27 cellular contexts compared by ENCODE assay signal in the genomic region with DNA sequence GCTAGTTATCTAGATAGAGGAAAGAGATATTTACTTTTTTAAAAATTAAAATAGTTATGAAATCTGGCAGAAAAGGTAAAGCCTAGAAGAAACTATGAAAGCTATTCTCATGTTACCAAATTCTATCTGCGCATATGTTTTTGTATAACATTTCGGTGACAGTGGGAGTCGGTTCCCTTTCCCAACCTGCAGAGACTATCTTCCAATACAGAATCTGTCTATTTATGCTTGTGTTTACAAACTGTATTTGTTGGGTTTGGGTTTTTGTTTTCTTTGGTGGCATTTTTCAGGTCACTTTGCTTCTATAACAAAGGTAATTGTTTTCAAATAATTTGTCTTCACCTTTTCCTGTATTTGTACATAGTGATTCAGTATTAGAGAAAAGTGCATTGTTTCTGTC.
A peak's percentile ranks its signal among the peaks of the same experiment; 100 is the strongest.
DNase-seq lines count a peak whose midpoint lies in the region; ATAC-seq, FAIRE-seq and TF ChIP-seq lines count a peak whose summit lies in the region.
"Had no signal": no experiment of that assay in that cellular context is flagged by ENCODE, and none has a peak within 500 bp of the region (broad histone marks: within the 10 kb centered on the region; RNA-seq: fewer than 3 reads in every experiment).

No MANE protein-coding gene starts in this region.

- H4K20me1 ChIP-seq in HepG2 (ENCODE audit: insufficient read depth, low read length): no peaks in the 10 kb centered on the region

- H3K4me1 ChIP-seq in HepG2 (ENCODE audit: insufficient read depth, low read length) (peaks cover 47% of the 10 kb centered on the region), right lobe of liver (peaks cover 0 to 21% (median 10%) of the 10 kb centered on the region in 4 donors), muscle layer of duodenum (ENCODE audit: control insufficient read depth in 1 of 2, insufficient read depth in 2 of 2, low read length in 2 of 2) (peaks cover under 1 to 8% of the 10 kb centered on the region in 2 donors), colonic mucosa (no peaks in the 10 kb centered on the region)

- H3K4me2 ChIP-seq in HepG2 (ENCODE audit: low read depth, low read length): peak overlapping the region; percentile 44

- intact Hi-C loops in HepG2 (cut with micrococcal nuclease; ENCODE audit: unreplicated experiment) (no loop called here), right lobe of liver (cut with DNase I) (no loop called here), colonic mucosa (cut with DNase I) (no loop called here)

- TF ChIP-seq EP300 in HepG2 (IDR thresholded peaks at IDR 0.05; ENCODE audit: low read depth in 2 of 2, low read length in 2 of 2) (no peak), HepG2 (CRISPR knock-in tag; IDR thresholded peaks at IDR 0.05; ENCODE audit: borderline replicate concordance) (no peak)

- peak; percentile 4 for FAIRE-seq in HepG2 (lab: Jason Lieb, UNC)

- no TSS peak for BruUV-seq in HepG2 (replicated peaks; lab: Mats Ljungman, UMichigan)

- H3K27ac ChIP-seq in HepG2 (ENCODE audit: extremely low read length, insufficient read depth, low read length) (peak overlapping the region; percentile 11), right lobe of liver (no peak overlapping the region), muscle layer of duodenum (ENCODE audit: low read length) (peak overlapping the region; percentile 45), colonic mucosa (no peak overlapping the region)

- no peaks in the 10 kb centered on the region for H3K79me2 ChIP-seq in HepG2 (ENCODE audit: insufficient read depth, low read length)

- ATAC-seq in HepG2 (no peak), right lobe of liver (no peak)
- ATAC-seq: HCT116; left colon; sciatic nerve; stimulated activated naive CD8-positive, alpha-beta T cell treated with anti-CD3 and anti-CD28 coated beads, Interleukin-15, amount 100 ng/mL, for 72 hours had no signal

- WGBS in HepG2 (ENCODE audit: low lambda C conversion rate): 89% methylated on average over 3 of the region's 3 CpGs
- WGBS in right lobe of liver (ENCODE audit: insufficient coverage, low coverage, low lambda C conversion rate, missing lambda C conversion rate): 84% methylated on average over 3 of the region's 3 CpGs

- H3K9ac ChIP-seq in HepG2 (ENCODE audit: insufficient read depth, low read depth, low read length) (no peak overlapping the region), colonic mucosa (ENCODE audit: low read depth in 2 of 2, low read length in 2 of 2) (no peak overlapping the region)

- TF ChIP-seq CTCF in HepG2 (CRISPR knock-in tag; IDR thresholded peaks at IDR 0.05) (no peak), right lobe of liver (IDR thresholded peaks at IDR 0.05) (no peak), colonic mucosa (IDR thresholded peaks at IDR 0.05) (no peak)

- POLR2A ChIA-PET in HepG2 (lab: Yijun Ruan, JAX): interaction anchor here (1.3 kb wide), 1 partner anchor 33 kb away, joined by 4 read pairs; no protein-coding TSS in a partner anchor

- no peak for TF ChIP-seq RAD21 in HepG2 (CRISPR knock-in tag; IDR thresholded peaks at IDR 0.05)

- no peak overlapping the region for H2AFZ ChIP-seq in HepG2 (ENCODE audit: low read length)

- DNase-seq in HepG2 (ENCODE audit: low spot score): no peak
- no peak for DNase-seq in right lobe of liver
- peak; percentile 53 for DNase-seq in cerebellar cortex (ENCODE audit: low spot score)
- no peak for DNase-seq in colonic mucosa
- DNase-seq in NCI-H526 (lab: John Stamatoyannopoulos, UW): no peak
- no peak for DNase-seq in NCI-H69 (lab: John Stamatoyannopoulos, UW)
- no peak for DNase-seq in 8988T
- DNase-seq: activated CD4-positive, alpha-beta T cell treated with anti-CD3 and anti-CD28 coated beads for 4 hours; activated CD8-positive, alpha-beta memory T cell treated with anti-CD3 and anti-CD28 coated beads for 24 hours; activated effector memory CD4-positive, alpha-beta T cell treated with anti-CD3 and anti-CD28 coated beads, Interleukin-2, amount 50 U/mL, for 16 hours; dermis blood vessel endothelial cell; hypothalamus; left colon; MM.1S; NCI-H1930; NCI-H524 treated with DMSO at 0.1 percent for 48 hours; NK-92 treated with Interleukin-12 subunit alpha and Interleukin-12 subunit beta, amount 100 ng/mL, for 24 hours; SHP77; stimulated activated CD8-positive, alpha-beta memory T cell treated with anti-CD3 and anti-CD28 coated beads, Interleukin-4, amount 100 ng/mL, for 48 hours; stimulated activated naive CD8-positive, alpha-beta T cell treated with anti-CD3 and anti-CD28 coated beads, Interleukin-15, amount 100 ng/mL, for 72 hours; T1000; tibial artery; WERI-Rb-1 had no signal

- H3K4me3 ChIP-seq in HepG2 (replicated peaks in 1 of 3; ENCODE audit: insufficient read depth in 1 of 3, low read depth in 2 of 3, low read length in 3 of 3) (no peak overlapping the region), right lobe of liver (no peak overlapping the region), muscle layer of duodenum (ENCODE audit: low read depth in 1 of 2, low read length in 2 of 2) (no peak overlapping the region), colonic mucosa (no peak overlapping the region)
- H3K4me3 ChIP-seq: tibial artery had no signal

- in situ Hi-C loops in HepG2 (cut with HindIII; ENCODE audit: extremely low pct_ligation_motif_present, low pct_unique_long_range_greater_than_20kb): no loop called here

- TF ChIP-seq POLR2A in HepG2 (IDR thresholded peaks at IDR 0.05; ENCODE audit: insufficient read depth in 1 of 2, low read depth in 2 of 2, low read length in 2 of 2) (no peak), right lobe of liver (IDR thresholded peaks at IDR 0.05) (no peak)

- CTCF ChIA-PET in HepG2 (lab: Yijun Ruan, JAX; ENCODE audit: low intra/inter-chr PET ratio, low total read pairs): no interaction called here

- H3K36me3 ChIP-seq in HepG2 (replicated peaks in 1 of 2; ENCODE audit: control insufficient read depth in 1 of 2, insufficient read depth in 2 of 2, low read length in 2 of 2) (peaks cover 8 to 9% of the 10 kb centered on the region in 2 experiments), right lobe of liver (peaks cover 0 to 21% (median 9%) of the 10 kb centered on the region in 4 donors), muscle layer of duodenum (ENCODE audit: control insufficient read depth in 1 of 2, insufficient read depth in 2 of 2, low read length in 2 of 2) (peaks cover 22 to 38% of the 10 kb centered on the region in 2 donors), colonic mucosa (no peaks in the 10 kb centered on the region)

- H3K27me3 ChIP-seq in HepG2 (ENCODE audit: control insufficient read depth in 1 of 2, insufficient read depth in 2 of 2, low read length in 2 of 2) (no peaks in the 10 kb centered on the region), right lobe of liver (no peaks in the 10 kb centered on the region), muscle layer of duodenum (ENCODE audit: low read depth, low read length) (no peaks in the 10 kb centered on the region), colonic mucosa (no peaks in the 10 kb centered on the region)
- H3K27me3 ChIP-seq: ascending aorta, tibial artery had no signal

- no peaks in the 10 kb centered on the region for H3K9me3 ChIP-seq in HepG2 (ENCODE audit: low read length)
- H3K9me3 ChIP-seq in right lobe of liver: no peaks in the 10 kb centered on the region
- H3K9me3 ChIP-seq in muscle layer of duodenum (ENCODE audit: control insufficient read depth in 1 of 2, low read length in 2 of 2): no peaks in the 10 kb centered on the region
- no peaks in the 10 kb centered on the region for H3K9me3 ChIP-seq in colonic mucosa
- H3K9me3 ChIP-seq: ascending aorta, tibial artery had no signal

TF ChIP-seq in HepG2, 621 proteins besides CTCF, POLR2A, EP300 and RAD21:
- no peak for TF ChIP-seq ZNF317 (CRISPR knock-in tag; IDR thresholded peaks at IDR 0.05)
- 0 out of 2 replicates have a peak, but pooled peaks have one; percentile 4 for TF ChIP-seq TOE1 (CRISPR knock-in tag; IDR thresholded peaks at IDR 0.05)

Comparison
In these comparisons a context has a peak if more than half of its experiments do, and no peak if none do; other contexts are left out.
1. H3K27ac ChIP-seq: peak in HepG2 (single experiment) and muscle layer of duodenum (single experiment); none in right lobe of liver (0 of 3) and colonic mucosa (single experiment).